Comparison of ENCODE assay signal across 8 cellular contexts in genomic region chr14:29222671-29223268, GRCh38.
DNase-seq lines count a peak whose midpoint lies in the region; ATAC-seq, FAIRE-seq and TF ChIP-seq lines count a peak whose summit lies in the region.

No MANE protein-coding gene starts in this region.

- peak overlapping the region; percentile 20 for H2AFZ ChIP-seq in fibroblast of lung (ENCODE audit: low read length)

- H3K4me3 ChIP-seq in fibroblast of lung (replicated peaks in 1 of 4; ENCODE audit: control extremely low read depth in 1 of 4, insufficient read depth in 1 of 4, low read depth in 3 of 4, low read length in 4 of 4) = peak overlapping the region in 1 of 4 experiments; percentile 29

- H3K4me2 ChIP-seq in fibroblast of lung (ENCODE audit: extremely low read depth, insufficient read depth, low read length) = peak overlapping the region; percentile 15

- H3K9me3 ChIP-seq in fibroblast of lung (ENCODE audit: control insufficient read depth, insufficient read depth, low read depth, low read length) = no peaks in the 10 kb centered on the region

- FAIRE-seq in A204.1 (lab: Jason Lieb, UNC) = peak; percentile 90
- no peak for FAIRE-seq in urothelium cell line (lab: Jason Lieb, UNC)

- no peak overlapping the region for H3K4me3 Mint-ChIP-seq in activated CD8-positive, alpha-beta memory T cell treated with anti-CD3 and anti-CD28 coated beads, Interleukin-2, amount 10 ng/mL, durations not matched to agents 7 days and 5 days
- no peak overlapping the region for H3K4me3 Mint-ChIP-seq in activated T-cell treated with anti-CD3 and anti-CD28 coated beads, Interleukin-2, amount 50 U/mL, for 4 hours

- no peak overlapping the region for H3K9ac ChIP-seq in fibroblast of lung (ENCODE audit: insufficient read depth, low read length)

- no peaks in the 10 kb centered on the region for H3K36me3 Mint-ChIP-seq in activated CD8-positive, alpha-beta memory T cell treated with anti-CD3 and anti-CD28 coated beads, Interleukin-2, amount 10 ng/mL, durations not matched to agents 7 days and 5 days
- no peaks in the 10 kb centered on the region for H3K36me3 Mint-ChIP-seq in activated T-cell treated with anti-CD3 and anti-CD28 coated beads, Interleukin-2, amount 50 U/mL, for 4 hours (ENCODE audit: insufficient read depth)

- no peaks in the 10 kb centered on the region for H4K20me1 ChIP-seq in fibroblast of lung (ENCODE audit: control insufficient read depth, extremely low read depth, insufficient read depth, low read length)

- no peaks in the 10 kb centered on the region for H3K27me3 ChIP-seq in fibroblast of lung (ENCODE audit: control insufficient read depth, insufficient read depth, low read length)

- H3K27ac ChIP-seq in fibroblast of lung (ENCODE audit: insufficient read depth, low read length) = no peak overlapping the region

- H3K4me1 ChIP-seq in fibroblast of lung (ENCODE audit: control insufficient read depth, extremely low read depth, insufficient read depth, low read length) = no peaks in the 10 kb centered on the region

- CTCF ChIA-PET in activated CD8-positive, alpha-beta memory T cell treated with anti-CD3 and anti-CD28 coated beads, Interleukin-2, amount 10 ng/mL, durations not matched to agents 7 days and 5 days (lab: Charles Lee) = no interaction called here

- no peaks in the 10 kb centered on the region for H3K4me1 Mint-ChIP-seq in activated CD8-positive, alpha-beta memory T cell treated with anti-CD3 and anti-CD28 coated beads, Interleukin-2, amount 10 ng/mL, durations not matched to agents 7 days and 5 days
- H3K4me1 Mint-ChIP-seq in activated T-cell treated with anti-CD3 and anti-CD28 coated beads, Interleukin-2, amount 50 U/mL, for 4 hours (ENCODE audit: low read depth) = no peaks in the 10 kb centered on the region

- ATAC-seq in activated CD8-positive, alpha-beta memory T cell treated with anti-CD3 and anti-CD28 coated beads, Interleukin-2, amount 10 ng/mL, durations not matched to agents 7 days and 5 days = no peak
- ATAC-seq in activated T-cell treated with anti-CD3 and anti-CD28 coated beads, Interleukin-2, amount 50 U/mL, for 4 hours = no peak
- ATAC-seq in omental fat pad (ENCODE audit: low FRiP score) = no peak

- DNase-seq in H4 (ENCODE audit: low spot score) (peak; percentile 63), NCI-H82 (lab: John Stamatoyannopoulos, UW) (peak; percentile 63), fibroblast of lung (ENCODE audit: low read depth in 2 of 2) (peak; percentile 62 to 83), urothelium cell line (ENCODE audit: low spot score) (peak; percentile 40), omental fat pad (ENCODE audit: low spot score) (no peak)
- DNase-seq in activated CD8-positive, alpha-beta memory T cell treated with anti-CD3 and anti-CD28 coated beads, Interleukin-2, amount 10 ng/mL, durations not matched to agents 7 days and 5 days = no peak
- DNase-seq in activated T-cell treated with anti-CD3 and anti-CD28 coated beads, Interleukin-2, amount 50 U/mL, for 4 hours = no peak

- TF ChIP-seq CTCF in fibroblast of lung (conservative IDR thresholded peaks at IDR 0.05 in 1 of 2, IDR thresholded peaks at IDR 0.05 in 1 of 2; ENCODE audit: low read depth in 1 of 2, low read length in 2 of 2) = peak; percentile 80 to 94
- no peak for TF ChIP-seq CTCF in omental fat pad (IDR thresholded peaks at IDR 0.05)

- H3K79me2 ChIP-seq in fibroblast of lung (ENCODE audit: control insufficient read depth, insufficient read depth, low read length) = no peaks in the 10 kb centered on the region

- H3K36me3 ChIP-seq in fibroblast of lung (ENCODE audit: control insufficient read depth, insufficient read depth, low read length) = no peaks in the 10 kb centered on the region

- H3K27me3 Mint-ChIP-seq in activated CD8-positive, alpha-beta memory T cell treated with anti-CD3 and anti-CD28 coated beads, Interleukin-2, amount 10 ng/mL, durations not matched to agents 7 days and 5 days = no peaks in the 10 kb centered on the region
- no peaks in the 10 kb centered on the region for H3K27me3 Mint-ChIP-seq in activated T-cell treated with anti-CD3 and anti-CD28 coated beads, Interleukin-2, amount 50 U/mL, for 4 hours (ENCODE audit: low read depth)

- H3K9me3 Mint-ChIP-seq in activated CD8-positive, alpha-beta memory T cell treated with anti-CD3 and anti-CD28 coated beads, Interleukin-2, amount 10 ng/mL, durations not matched to agents 7 days and 5 days (ENCODE audit: low read depth) = peaks cover 6% of the 10 kb centered on the region
- H3K9me3 Mint-ChIP-seq in activated T-cell treated with anti-CD3 and anti-CD28 coated beads, Interleukin-2, amount 50 U/mL, for 4 hours = peaks cover 12% of the 10 kb centered on the region

- H3K27ac Mint-ChIP-seq in activated CD8-positive, alpha-beta memory T cell treated with anti-CD3 and anti-CD28 coated beads, Interleukin-2, amount 10 ng/mL, durations not matched to agents 7 days and 5 days = no peak overlapping the region

Comparison
In these comparisons a context has a peak if more than half of its experiments do, and no peak if none do; other contexts are left out.
1. DNase-seq: peak in H4 (single experiment), NCI-H82 (single experiment), fibroblast of lung (2 of 2) and urothelium cell line (single experiment); none in activated CD8-positive, alpha-beta memory T cell treated with anti-CD3 and anti-CD28 coated beads, Interleukin-2, amount 10 ng/mL, durations not matched to agents 7 days and 5 days (single experiment), activated T-cell treated with anti-CD3 and anti-CD28 coated beads, Interleukin-2, amount 50 U/mL, for 4 hours (single experiment) and omental fat pad (single experiment).
2. CTCF ChIP-seq: peak in fibroblast of lung (2 of 2); none in omental fat pad (0 of 3).